In genomic region chr16:89221604-89222003, GRCh38 we compare ENCODE assay signal across 33 cellular contexts. TPM values are rescaled to one million over a fixed set of nuclear protein-coding genes. Genes with fewer than 3 reads are reported as not detected.
"Had no signal": no experiment of that assay in that cellular context is flagged by ENCODE, and none has a peak within 500 bp of the region (broad histone marks: within the 10 kb centered on the region; RNA-seq: fewer than 3 reads in every experiment).

No MANE protein-coding gene starts in this region.

- H3K27me3 ChIP-seq: brain microvascular endothelial cell, SJCRH30 had no signal

- FAIRE-seq: TTC549 had no signal

- H3K4me3 ChIP-seq: SJCRH30, SK-N-MC had no signal

- DNase-seq: activated CD4-positive, alpha-beta T cell treated with anti-CD3 and anti-CD28 coated beads, Interleukin-2, amount 10 ng/mL, durations not matched to agents 24 days and 14 days; activated CD4-positive, alpha-beta T cell treated with anti-CD3 and anti-CD28 coated beads, Interleukin-2, amount 50 U/mL, for 4 hours; activated CD8-positive, alpha-beta T cell treated with anti-CD3 and anti-CD28 coated beads for 36 hours; activated effector memory CD4-positive, alpha-beta T cell treated with anti-CD3 and anti-CD28 coated beads, Interleukin-2, amount 50 U/mL, for 16 hours; activated naive CD4-positive, alpha-beta T cell; activated naive CD4-positive, alpha-beta T cell treated with anti-CD3 and anti-CD28 coated beads, Interleukin-2, amount 50 U/mL, for 16 hours; activated naive CD8-positive, alpha-beta T cell treated with anti-CD3 and anti-CD28 coated beads for 36 hours; activated T-cell treated with anti-CD3 and anti-CD28 coated beads, Interleukin-2, amount 50 U/mL, for 1 hour; activated T-cell treated with anti-CD3 and anti-CD28 coated beads, Interleukin-2, amount 50 U/mL, for 72 hours; amniotic stem cell; brain microvascular endothelial cell; central memory CD4-positive, alpha-beta T cell; NCI-H1092 treated with DMSO at 0.1 percent for 48 hours; NCI-H1417; NCI-H146; NCI-H187; NCI-H2029 treated with DMSO at 0.1 percent for 48 hours; NCI-H2107; NCI-H2171; NCI-H510A; NCI-H526; NCI-H748 treated with DMSO at 0.1 percent for 48 hours; OCI-M1; SHP77; SJCRH30 had no signal

- H3K27ac ChIP-seq: brain microvascular endothelial cell, SJCRH30, SK-N-MC had no signal

- H3K27me3 Mint-ChIP-seq: activated CD4-positive, alpha-beta T cell treated with anti-CD3 and anti-CD28 coated beads, Interleukin-2, amount 10 ng/mL, durations not matched to agents 24 days and 14 days; activated CD8-positive, alpha-beta T cell treated with anti-CD3 and anti-CD28 coated beads for 36 hours; activated naive CD8-positive, alpha-beta T cell treated with anti-CD3 and anti-CD28 coated beads for 36 hours; activated T-helper 17 cell treated with anti-CD3 and anti-CD28 coated beads, Interleukin-2, amount 50 U/mL, for 72 hours had no signal

- ATAC-seq: activated CD8-positive, alpha-beta T cell treated with anti-CD3 and anti-CD28 coated beads for 36 hours; activated T-cell treated with anti-CD3 and anti-CD28 coated beads, Interleukin-2, amount 50 U/mL, for 72 hours; activated T-helper 17 cell treated with anti-CD3 and anti-CD28 coated beads, Interleukin-2, amount 50 U/mL, for 72 hours; Panc1 had no signal

- H3K4me3 Mint-ChIP-seq: activated CD4-positive, alpha-beta T cell treated with anti-CD3 and anti-CD28 coated beads, Interleukin-2, amount 10 ng/mL, durations not matched to agents 24 days and 14 days; activated CD8-positive, alpha-beta T cell treated with anti-CD3 and anti-CD28 coated beads for 36 hours; activated naive CD8-positive, alpha-beta T cell treated with anti-CD3 and anti-CD28 coated beads for 36 hours; activated T-cell treated with anti-CD3 and anti-CD28 coated beads, Interleukin-2, amount 50 U/mL, for 72 hours; activated T-helper 17 cell treated with anti-CD3 and anti-CD28 coated beads, Interleukin-2, amount 50 U/mL, for 72 hours; T-helper 1 cell treated with Interleukin-12 subunit alpha and Interleukin-12 subunit beta and Interleukin-4 antibody, amounts not matched to agents 30 μg/mL and 1 μg/mL, for 36 hours; T-helper 2 cell treated with Interferon-gamma antibody and Interleukin-4, amounts not matched to agents 5 μg/mL and 100 μg/mL, for 36 hours had no signal

- H3K27ac Mint-ChIP-seq: activated CD4-positive, alpha-beta T cell treated with anti-CD3 and anti-CD28 coated beads, Interleukin-2, amount 10 ng/mL, durations not matched to agents 24 days and 14 days; activated CD8-positive, alpha-beta T cell treated with anti-CD3 and anti-CD28 coated beads for 36 hours; activated naive CD8-positive, alpha-beta T cell treated with anti-CD3 and anti-CD28 coated beads for 36 hours; activated T-cell treated with anti-CD3 and anti-CD28 coated beads, Interleukin-2, amount 50 U/mL, for 72 hours; activated T-helper 17 cell treated with anti-CD3 and anti-CD28 coated beads, Interleukin-2, amount 50 U/mL, for 72 hours; T-helper 1 cell treated with Interleukin-12 subunit alpha and Interleukin-12 subunit beta and Interleukin-4 antibody, amounts not matched to agents 30 μg/mL and 1 μg/mL, for 36 hours; T-helper 2 cell treated with Interferon-gamma antibody and Interleukin-4, amounts not matched to agents 5 μg/mL and 100 μg/mL, for 36 hours had no signal

- H3K9me3 Mint-ChIP-seq: activated T-helper 17 cell treated with anti-CD3 and anti-CD28 coated beads, Interleukin-2, amount 50 U/mL, for 72 hours had no signal

RNA-seq across cellular contexts. Expression of gene SLC22A31, which starts 21.3 kb away (rescaled TPM):
- total RNA-seq: activated CD8-positive, alpha-beta memory T cell treated with anti-CD3 and anti-CD28 coated beads for 36 hours; activated naive CD8-positive, alpha-beta T cell treated with anti-CD3 and anti-CD28 coated beads for 36 hours; M059J; SJCRH30 had no signal

RNA-seq across cellular contexts. Expression of gene CDH15, which starts 50.1 kb away (rescaled TPM):
- total RNA-seq: activated CD4-positive, alpha-beta T cell treated with anti-CD3 and anti-CD28 coated beads, Interleukin-2, amount 10 ng/mL, durations not matched to agents 24 days and 14 days; activated CD8-positive, alpha-beta memory T cell treated with anti-CD3 and anti-CD28 coated beads for 36 hours; activated CD8-positive, alpha-beta T cell treated with anti-CD3 and anti-CD28 coated beads for 36 hours; activated naive CD8-positive, alpha-beta T cell treated with anti-CD3 and anti-CD28 coated beads for 36 hours; activated T-cell treated with anti-CD3 and anti-CD28 coated beads, Interleukin-2, amount 50 U/mL, for 72 hours had no signal
